1 cellular context compared by ENCODE assay signal in genomic region chr6:42138630-42139619, GRCh38.
TF ChIP-seq lines count a peak whose summit lies in the region.

No MANE protein-coding gene starts in this region.

TF ChIP-seq in HepG2, 621 proteins besides CTCF, POLR2A, EP300 and RAD21 (continued from another document):
- 0 out of 2 replicates have a peak, but pooled peaks have one; percentile 23 for TF ChIP-seq ZNF710 (CRISPR knock-in tag; IDR thresholded peaks at IDR 0.05; ENCODE audit: borderline replicate concordance)
- peak; percentile 27; the same call in 1 of the 2 replicates for TF ChIP-seq PITX1 (CRISPR knock-in tag; IDR thresholded peaks at IDR 0.05)
- no peak for TF ChIP-seq CEBPG (CRISPR knock-in tag; IDR thresholded peaks at IDR 0.05)
- TF ChIP-seq ZNF557 (CRISPR knock-in tag; IDR thresholded peaks at IDR 0.05): no peak
- no peak for TF ChIP-seq ZFP90 (CRISPR knock-in tag; IDR thresholded peaks at IDR 0.05; ENCODE audit: borderline replicate concordance)
- TF ChIP-seq TBX3 (IDR thresholded peaks at IDR 0.05; ENCODE audit: borderline replicate concordance): peak; percentile 35; the same call in 1 of the 2 replicates
TF ChIP-seq in HepG2: peak in this region for 16.
